ENCODE assay signal across 9 cellular contexts in the genomic region with DNA sequence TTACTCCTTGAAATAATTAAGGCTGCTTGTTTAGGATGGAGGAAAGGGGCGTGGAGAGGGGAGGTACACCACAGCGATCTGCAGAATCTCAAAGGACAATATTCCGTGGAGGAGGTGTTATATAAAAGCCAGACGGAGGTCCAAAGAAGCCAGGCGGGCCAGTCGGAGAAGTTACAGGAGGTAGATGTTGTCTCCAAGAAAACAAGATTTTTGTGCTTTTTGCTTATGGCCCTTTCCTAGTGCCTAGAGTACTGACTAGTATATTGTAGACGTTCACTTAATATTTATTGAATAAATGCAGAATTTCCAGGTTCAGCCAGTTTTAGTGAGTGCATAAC. TPM values are rescaled to one million over a fixed set of nuclear protein-coding genes. Genes with fewer than 3 reads are reported as not detected.
DNase-seq lines count a peak whose midpoint lies in the region; ATAC-seq and TF ChIP-seq lines count a peak whose summit lies in the region.
"Had no signal": no experiment of that assay in that cellular context is flagged by ENCODE, and none has a peak within 500 bp of the region (broad histone marks: within the 10 kb centered on the region; RNA-seq: fewer than 3 reads in every experiment).

No MANE protein-coding gene starts in this region.

- H3K27ac ChIP-seq in ascending aorta (no peak overlapping the region), testis (no peak overlapping the region)

- DNase-seq in activated CD8-positive, alpha-beta memory T cell treated with anti-CD3 and anti-CD28 coated beads, Interleukin-2, amount 10 ng/mL, durations not matched to agents 7 days and 5 days = no peak
- DNase-seq in activated CD8-positive, alpha-beta memory T cell treated with anti-CD3 and anti-CD28 coated beads, Interleukin-2, amount 50 U/mL, for 48 hours = no peak
- DNase-seq in ascending aorta (ENCODE audit: low spot score in 2 of 2) (no peak), left kidney (ENCODE audit: low read depth, low spot score) (peak; percentile 66), testis (no peak), NCI-H524 treated with DMSO at 0.1 percent for 48 hours (lab: John Stamatoyannopoulos, UW) (no peak), NCI-H2196 (lab: John Stamatoyannopoulos, UW; ENCODE audit: unreplicated experiment) (no peak)

- H3K27me3 Mint-ChIP-seq in activated CD8-positive, alpha-beta memory T cell treated with anti-CD3 and anti-CD28 coated beads, Interleukin-2, amount 10 ng/mL, durations not matched to agents 7 days and 5 days = peaks cover 11% of the 10 kb centered on the region

- peaks cover 49% of the 10 kb centered on the region for H3K4me1 Mint-ChIP-seq in activated CD8-positive, alpha-beta memory T cell treated with anti-CD3 and anti-CD28 coated beads, Interleukin-2, amount 10 ng/mL, durations not matched to agents 7 days and 5 days

- TF ChIP-seq CTCF in ascending aorta (IDR thresholded peaks at IDR 0.05) = no peak
- TF ChIP-seq CTCF in testis (IDR thresholded peaks at IDR 0.05) = no peak

- H3K9me3 ChIP-seq in ascending aorta (no peaks in the 10 kb centered on the region), testis (no peaks in the 10 kb centered on the region)

- CTCF ChIA-PET in activated CD8-positive, alpha-beta memory T cell treated with anti-CD3 and anti-CD28 coated beads, Interleukin-2, amount 10 ng/mL, durations not matched to agents 7 days and 5 days (lab: Charles Lee) = interaction anchor here (1.2 kb wide), 1 partner anchor 12 kb away, joined by 3 read pairs; no protein-coding TSS in a partner anchor

- H3K36me3 Mint-ChIP-seq in activated CD8-positive, alpha-beta memory T cell treated with anti-CD3 and anti-CD28 coated beads, Interleukin-2, amount 10 ng/mL, durations not matched to agents 7 days and 5 days = peaks cover 25% of the 10 kb centered on the region

- no peak for TF ChIP-seq POLR2A in testis (IDR thresholded peaks at IDR 0.05)

- H3K27me3 ChIP-seq in ascending aorta (no peaks in the 10 kb centered on the region), testis (no peaks in the 10 kb centered on the region)

- no peaks in the 10 kb centered on the region for H3K9me3 Mint-ChIP-seq in activated CD8-positive, alpha-beta memory T cell treated with anti-CD3 and anti-CD28 coated beads, Interleukin-2, amount 10 ng/mL, durations not matched to agents 7 days and 5 days (ENCODE audit: low read depth)

- intact Hi-C loops in ascending aorta (cut with DNase I) = no loop called here
- intact Hi-C loops in testis (cut with DNase I; ENCODE audit: low total_unique reads) = no loop called here

- H3K4me3 ChIP-seq in ascending aorta = peak overlapping the region; percentile 84 to 94
- peak overlapping the region; percentile 84 to 93 for H3K4me3 ChIP-seq in testis

- peak overlapping the region; percentile 87 for H3K4me3 Mint-ChIP-seq in activated CD8-positive, alpha-beta memory T cell treated with anti-CD3 and anti-CD28 coated beads, Interleukin-2, amount 10 ng/mL, durations not matched to agents 7 days and 5 days

- peak overlapping the region; percentile 87 for H3K27ac Mint-ChIP-seq in activated CD8-positive, alpha-beta memory T cell treated with anti-CD3 and anti-CD28 coated beads, Interleukin-2, amount 10 ng/mL, durations not matched to agents 7 days and 5 days

- no peak for ATAC-seq in activated CD8-positive, alpha-beta memory T cell treated with anti-CD3 and anti-CD28 coated beads, Interleukin-2, amount 10 ng/mL, durations not matched to agents 7 days and 5 days
- no peak for ATAC-seq in GM18498 (IDR thresholded peaks at IDR 0.05; ENCODE audit: unreplicated experiment)

- no peaks in the 10 kb centered on the region for H3K4me1 ChIP-seq in ascending aorta
- peaks cover 13% of the 10 kb centered on the region for H3K4me1 ChIP-seq in testis

- H3K36me3 ChIP-seq in ascending aorta (no peaks in the 10 kb centered on the region), testis (ENCODE audit: low read depth, missing control alignments) (no peaks in the 10 kb centered on the region)

- WGBS in testis, 2 donors = 4 to 7% methylated on average over 7 of the region's 7 CpGs

RNA-seq across cellular contexts. Expression of gene ZDHHC13, which starts 0.8 kb away (rescaled TPM):
- 10 to 100 TPM; 21.7 to 28.7 TPM for total RNA-seq in activated CD8-positive, alpha-beta memory T cell treated with anti-CD3 and anti-CD28 coated beads, Interleukin-2, amount 10 ng/mL, durations not matched to agents 7 days and 5 days
- 5.2 TPM for total RNA-seq in ascending aorta
- 10 to 100 TPM; 16.3 to 17.2 TPM for total RNA-seq in testis
- 32.6 TPM for polyA plus RNA-seq in testis (ENCODE audit: insufficient read depth, low read depth, low replicate concordance)

RNA-seq across cellular contexts. Expression of gene MRGPRX2, which starts 57.2 kb away (rescaled TPM):
- total RNA-seq in activated CD8-positive, alpha-beta memory T cell treated with anti-CD3 and anti-CD28 coated beads, Interleukin-2, amount 10 ng/mL, durations not matched to agents 7 days and 5 days = not detected
- total RNA-seq in ascending aorta (not detected), testis (under 1 TPM in 1 of 2 donors, not detected in 1; 0.50 TPM)
- not detected for polyA plus RNA-seq in testis (ENCODE audit: insufficient read depth, low read depth, low replicate concordance)
- total RNA-seq: pulmonary artery endothelial cell had no signal
